ENCODE assay signal across 18 cellular contexts in genomic region chr9:5870691-5871090, GRCh38.
DNase-seq lines count a peak whose midpoint lies in the region; ATAC-seq and TF ChIP-seq lines count a peak whose summit lies in the region.
"Had no signal": no experiment of that assay in that cellular context is flagged by ENCODE, and none has a peak within 500 bp of the region (broad histone marks: within the 10 kb centered on the region; RNA-seq: fewer than 3 reads in every experiment).

No MANE protein-coding gene starts in this region.

- TF ChIP-seq CTCF in fibroblast of mammary gland (conservative IDR thresholded peaks at IDR 0.05; ENCODE audit: control insufficient read depth, insufficient read depth, low read depth, low read length) (no peak), retinal pigment epithelial cell (conservative IDR thresholded peaks at IDR 0.05; ENCODE audit: low read depth, low read length) (no peak)

- no peak for TF ChIP-seq POLR2A in GM18505 (IDR thresholded peaks at IDR 0.05; ENCODE audit: borderline replicate concordance, extremely low read depth, insufficient read depth, insufficient read length)

- DNase-seq in NCI-H82 (lab: John Stamatoyannopoulos, UW) (peak; percentile 5), NCI-H82 treated with DMSO at 0.1 percent for 48 hours (lab: John Stamatoyannopoulos, UW; ENCODE audit: unreplicated experiment) (no peak), OCI-M1 (lab: John Stamatoyannopoulos, UW) (peak; percentile 96), fibroblast of mammary gland (ENCODE audit: low read depth) (peak; percentile 8), retinal pigment epithelial cell (ENCODE audit: low read depth) (peak; percentile 87), NCI-H2081 (lab: John Stamatoyannopoulos, UW) (no peak), activated gamma-delta T cell treated with Interleukin-2 at 50 U/mL for 16 hours (no peak)
- DNase-seq: activated B cell treated with CpG ODN at 0.5 μM for 24 hours; activated effector memory CD4-positive, alpha-beta T cell treated with Interleukin-2 at 50 U/mL for 16 hours; Caco-2; cortex of kidney; Kasumi-1; NCI-H1436 treated with DMSO at 0.1 percent for 48 hours; stimulated activated CD4-positive, alpha-beta T cell treated with anti-CD3 and anti-CD28 coated beads, Interleukin-1b, Interleukin-23, amount 100 ng/mL, for 48 hours; T-helper 1 cell had no signal

- no peak for ATAC-seq in GM18505 (IDR thresholded peaks at IDR 0.05; ENCODE audit: unreplicated experiment)
- ATAC-seq: sciatic nerve had no signal

- H3K4me3 ChIP-seq in fibroblast of mammary gland (ENCODE audit: control insufficient read depth, low read depth, low read length) (no peak overlapping the region), retinal pigment epithelial cell (ENCODE audit: low read length) (no peak overlapping the region)
- H3K4me3 ChIP-seq: ascending aorta had no signal

Comparison
In these comparisons a context has a peak if more than half of its experiments do, and no peak if none do; other contexts are left out.
1. DNase-seq: peak in NCI-H82 (single experiment), OCI-M1 (single experiment), fibroblast of mammary gland (single experiment) and retinal pigment epithelial cell (single experiment); none in NCI-H82 treated with DMSO at 0.1 percent for 48 hours (single experiment), NCI-H2081 (0 of 2) and activated gamma-delta T cell treated with Interleukin-2 at 50 U/mL for 16 hours (single experiment).